ENCODE assay signal across 8 cellular contexts in genomic region chr10:122911889-122912484, GRCh38. TPM values are rescaled to one million over a fixed set of nuclear protein-coding genes. Genes with fewer than 3 reads are reported as not detected.
A peak's percentile ranks its signal among the peaks of the same experiment; 100 is the strongest.
DNase-seq lines count a peak whose midpoint lies in the region; ATAC-seq and TF ChIP-seq lines count a peak whose summit lies in the region.

No MANE protein-coding gene starts in this region.

- no peak for ATAC-seq in GM18858 (IDR thresholded peaks at IDR 0.05; ENCODE audit: unreplicated experiment)
- ATAC-seq in HG03135 (IDR thresholded peaks at IDR 0.05; ENCODE audit: unreplicated experiment): no peak
- no peak for ATAC-seq in HG02870 (IDR thresholded peaks at IDR 0.05; ENCODE audit: unreplicated experiment)

- DNase-seq in Daoy (ENCODE audit: low read depth): peak; percentile 38
- peak; percentile 22 for DNase-seq in MG63
- peak; percentile 27 for DNase-seq in activated T-cell treated with anti-CD3 and anti-CD28 coated beads for 1 hour (ENCODE audit: low read depth)
- DNase-seq in foreskin fibroblast: peak; percentile 19 to 67
- DNase-seq in stimulated activated CD4-positive, alpha-beta T cell treated with anti-CD3 and anti-CD28 coated beads, Interleukin-12 subunit alpha, Interleukin-12 subunit beta, amount 100 ng/mL, for 24 hours (ENCODE audit: low read depth in 2 of 2): peak; percentile 7 to 26

- TF ChIP-seq CTCF in foreskin fibroblast (IDR thresholded peaks at IDR 0.05; ENCODE audit: low read depth, low read length): no peak

- H3K9me3 ChIP-seq in MG63: no peaks in the 10 kb centered on the region

- no peaks in the 10 kb centered on the region for H3K27me3 ChIP-seq in MG63

- H3K4me3 ChIP-seq in MG63 (no peak overlapping the region), foreskin fibroblast (ENCODE audit: low read depth in 1 of 2, low read length in 2 of 2) (no peak overlapping the region)

- H3K36me3 ChIP-seq in MG63: no peaks in the 10 kb centered on the region

RNA-seq across cellular contexts. Expression of gene FAM24A, which starts 1.6 kb away (rescaled TPM):
- total RNA-seq in Daoy (2014; rRNA removed; shearing (Covaris generic)): not detected in 2 replicates
- not detected in 2 replicates for total RNA-seq in MG63 (2014; rRNA removed; shearing (Covaris generic); ENCODE audit: low replicate concordance)

RNA-seq across cellular contexts. Expression of gene FAM24B, which starts 32.6 kb away (rescaled TPM):
- 7.6 and 9.5 TPM in 2 replicates for total RNA-seq in Daoy (2014; rRNA removed; shearing (Covaris generic))
- 0.72 TPM in 1 of 2 replicates, not detected in the other for total RNA-seq in MG63 (2014; rRNA removed; shearing (Covaris generic); ENCODE audit: low replicate concordance)

RNA-seq across cellular contexts. Expression of gene C10orf88, which starts 42.0 kb away (rescaled TPM):
- total RNA-seq in Daoy (2014; rRNA removed; shearing (Covaris generic)): 4.1 and 6.7 TPM in 2 replicates
- total RNA-seq in MG63 (2014; rRNA removed; shearing (Covaris generic); ENCODE audit: low replicate concordance): 3.5 and 8.4 TPM in 2 replicates
